In genomic region chr6:43178150-43178549, GRCh38 we compare ENCODE assay signal across 19 cellular contexts. TPM values are rescaled to one million over a fixed set of nuclear protein-coding genes. Genes with fewer than 3 reads are reported as not detected.
DNase-seq lines count a peak whose midpoint lies in the region; ATAC-seq, FAIRE-seq and TF ChIP-seq lines count a peak whose summit lies in the region.
"Had no signal": no experiment of that assay in that cellular context is flagged by ENCODE, and none has a peak within 500 bp of the region (broad histone marks: within the 10 kb centered on the region; RNA-seq: fewer than 3 reads in every experiment).

No MANE protein-coding gene starts in this region.

- H3K36me3 ChIP-seq in K562 (ENCODE audit: control insufficient read depth, insufficient read depth, low read length) = peaks cover 66% of the 10 kb centered on the region

- no peak overlapping the region for H3K4me3 Mint-ChIP-seq in CD4-positive, alpha-beta T cell
- no peak overlapping the region for H3K4me3 Mint-ChIP-seq in nephron progenitor cell

- H3K79me2 ChIP-seq in K562 (ENCODE audit: control insufficient read depth, insufficient read depth, low read length) = peaks cover 39% of the 10 kb centered on the region

- ATAC-seq in CD4-positive, alpha-beta T cell (ENCODE audit: poor library complexity) = no peak
- no peak for ATAC-seq in K562

- H3K27ac ChIP-seq in CD4-positive, alpha-beta T cell (ENCODE audit: low read depth, low read length) = no peak overlapping the region
- no peak overlapping the region for H3K27ac ChIP-seq in K562 (ENCODE audit: extremely low read depth, low read depth, low read length)
- H3K27ac ChIP-seq: BLaER1, SK-N-MC had no signal

- no peak overlapping the region for H2AFZ ChIP-seq in K562 (ENCODE audit: low read depth, low read length)

- no peaks in the 10 kb centered on the region for H3K27me3 ChIP-seq in CD4-positive, alpha-beta T cell (ENCODE audit: control insufficient read depth, insufficient read depth, low read length)
- H3K27me3 ChIP-seq in K562 (ENCODE audit: control insufficient read depth in 2 of 2, insufficient read depth in 2 of 2, low read length in 2 of 2) = no peaks in the 10 kb centered on the region
- H3K27me3 ChIP-seq: BLaER1 had no signal

- POLR2A ChIA-PET in CD4-positive, alpha-beta T cell (lab: Charles Lee) = no interaction called here
- POLR2A ChIA-PET in K562 (lab: Yijun Ruan, JAX) = interaction anchor here (0.7 to 1.5 kb wide), 2 partner anchors 10 to 35 kb away, joined by 3 read pairs; no protein-coding TSS in a partner anchor

- peaks cover 21% of the 10 kb centered on the region for H4K20me1 ChIP-seq in K562 (replicated peaks; ENCODE audit: control insufficient read depth, insufficient read depth, low read length)

- peaks cover 6% of the 10 kb centered on the region for H3K9me1 ChIP-seq in K562 (ENCODE audit: control insufficient read depth, insufficient read depth, low read length)

- peaks cover 61% of the 10 kb centered on the region for H3K36me3 Mint-ChIP-seq in CD4-positive, alpha-beta T cell (ENCODE audit: low read depth)
- H3K36me3 Mint-ChIP-seq in nephron progenitor cell (ENCODE audit: low read depth) = peaks cover 31% of the 10 kb centered on the region

- in situ Hi-C loops in K562 (cut with MboI) = no loop called here

- H3K9me3 Mint-ChIP-seq in CD4-positive, alpha-beta T cell = no peaks in the 10 kb centered on the region
- H3K9me3 Mint-ChIP-seq in nephron progenitor cell = no peaks in the 10 kb centered on the region
- H3K9me3 Mint-ChIP-seq: CD8-positive, alpha-beta memory T cell had no signal

- no peak overlapping the region for H3K9ac ChIP-seq in K562 (ENCODE audit: insufficient read depth in 1 of 2, low read depth in 2 of 2, low read length in 2 of 2)
- H3K9ac ChIP-seq: BLaER1 had no signal

- H3K4me1 Mint-ChIP-seq in CD4-positive, alpha-beta T cell (ENCODE audit: low read depth) = peaks cover 43% of the 10 kb centered on the region
- peaks cover 62% of the 10 kb centered on the region for H3K4me1 Mint-ChIP-seq in nephron progenitor cell

- no peak overlapping the region for H3K4me3 ChIP-seq in K562
- H3K4me3 ChIP-seq: BLaER1, SK-N-MC had no signal

- BruUV-seq in K562 (replicated peaks; lab: Mats Ljungman, UMichigan) = no TSS peak

- no peaks in the 10 kb centered on the region for H3K27me3 Mint-ChIP-seq in CD4-positive, alpha-beta T cell
- peaks cover 3% of the 10 kb centered on the region for H3K27me3 Mint-ChIP-seq in nephron progenitor cell (ENCODE audit: low read depth, poor library complexity)

- no peak for DNase-seq in CD4-positive, alpha-beta T cell
- DNase-seq in Daoy (ENCODE audit: low read depth) (peak; percentile 24), K562 (ENCODE audit: extremely low read depth in 1 of 4, low spot score in 3 of 4) (no peak), nephron progenitor cell (no peak), NCI-H524 treated with DMSO at 0.1 percent for 48 hours (lab: John Stamatoyannopoulos, UW) (no peak), NCI-H1105 treated with DMSO at 0.1 percent for 48 hours (lab: John Stamatoyannopoulos, UW) (no peak), SKM-1 treated with dmso at 0.1 percent for 144 hours (lab: John Stamatoyannopoulos, UW; ENCODE audit: unreplicated experiment) (no peak)
- DNase-seq: Calu3; CD8-positive, alpha-beta memory T cell; GDM1; Kasumi-1; NCI-H1417 treated with DMSO at 0.1 percent for 48 hours; NCI-H187; NCI-H446; NCI-H526 treated with DMSO at 0.1 percent for 48 hours; SHP77 treated with DMSO at 0.1 percent for 48 hours had no signal

- H3K27ac Mint-ChIP-seq in CD4-positive, alpha-beta T cell = peak overlapping the region; percentile 27
- peak overlapping the region; percentile 63 for H3K27ac Mint-ChIP-seq in nephron progenitor cell

- TF ChIP-seq EP300 in K562 (IDR thresholded peaks at IDR 0.05; ENCODE audit: low read length) = no peak

- TF ChIP-seq POLR2A in K562 (conservative IDR thresholded peaks at IDR 0.05) = no peak

- intact Hi-C loops in CD4-positive, alpha-beta T cell (cut with DNase I, micrococcal nuclease) = loop anchor here in 1 of 2 experiments (10.0 kb wide), 1 partner anchor 393 kb away; the partner anchor contains the start of gene BICRAL
- intact Hi-C loops in K562 (cut with micrococcal nuclease) = no loop called here

- WGBS in K562 (ENCODE audit: insufficient coverage, low coverage, missing lambda C conversion rate) = 94% methylated on average over 11 of the region's 12 CpGs

- no peak overlapping the region for H3K4me2 ChIP-seq in K562 (ENCODE audit: insufficient read depth, low read length)
- H3K4me2 ChIP-seq: BLaER1 had no signal

- FAIRE-seq in K562 (lab: Jason Lieb, UNC) = no peak
- FAIRE-seq: H54 had no signal

- no peaks in the 10 kb centered on the region for H3K9me3 ChIP-seq in CD4-positive, alpha-beta T cell (ENCODE audit: control insufficient read depth, low read length)
- H3K9me3 ChIP-seq in K562 (replicated peaks; ENCODE audit: control insufficient read depth, insufficient read depth, low read depth, low read length) = no peaks in the 10 kb centered on the region
- H3K9me3 ChIP-seq: BLaER1 had no signal

- TF ChIP-seq CTCF in CD4-positive, alpha-beta T cell (IDR thresholded peaks at IDR 0.05) = no peak
- TF ChIP-seq CTCF in K562 (IDR thresholded peaks at IDR 0.05 in 2 of 3, conservative IDR thresholded peaks at IDR 0.05 in 1 of 3; ENCODE audit: insufficient read depth in 2 of 3, low read depth in 1 of 3, low read length in 3 of 3) = no peak
- TF ChIP-seq CTCF in nephron progenitor cell (IDR thresholded peaks at IDR 0.05) = no peak

- TF ChIP-seq RAD21 in K562 (CRISPR knock-in tag; conservative IDR thresholded peaks at IDR 0.05 in 1 of 2, IDR thresholded peaks at IDR 0.05 in 1 of 2) = no peak

- CTCF ChIA-PET in CD4-positive, alpha-beta T cell (lab: Charles Lee) = no interaction called here
- CTCF ChIA-PET in K562 (lab: Yijun Ruan, JAX; ENCODE audit: low intra/inter-chr PET ratio) = no interaction called here

- H3K4me1 ChIP-seq in K562 (replicated peaks in 1 of 2; ENCODE audit: control insufficient read depth in 2 of 2, insufficient read depth in 2 of 2, low read length in 2 of 2) = peaks cover 45 to 57% of the 10 kb centered on the region in 2 experiments

RNA-seq across cellular contexts. Expression of gene CUL9, which starts 3.8 kb away (rescaled TPM):
- total RNA-seq in CD4-positive, alpha-beta T cell = 10 to 100 TPM; 75.5 to 79.2 TPM
- total RNA-seq in Daoy (2014; rRNA removed; shearing (Covaris generic)) = 23.7 and 26.9 TPM in 2 replicates
- 74.5 and 153 TPM in 2 replicates for total RNA-seq in K562 (2011; cell fraction: chromatin; rRNA removed; ENCODE audit: low replicate concordance)
- 62.1 and 70.9 TPM in 2 replicates for total RNA-seq in K562 (2011; cell fraction: nucleolus; rRNA removed)
- 62.3 and 69.4 TPM in 2 replicates for total RNA-seq in K562 (2011; cell fraction: nucleoplasm; rRNA removed)
- 6.5 and 8.6 TPM in 2 replicates for total RNA-seq in K562 (2014; rRNA removed)
- total RNA-seq in K562 (2014; rRNA removed; fragmentation: Illumina TruSeq; extraction: Trizol) = 4.1 and 5.8 TPM in 2 replicates
- total RNA-seq in K562 (2015; rRNA removed; fragmentation: Illumina TruSeq; extraction: Trizol) = 7.4 and 7.5 TPM in 2 replicates
- 10.0 and 13.4 TPM in 2 replicates for total RNA-seq in K562 (2021)
- polyA plus RNA-seq in K562 (2011; rRNA removed) = 7.0 and 13.5 TPM in 2 replicates
- 5.8 and 6.2 TPM in 2 replicates for polyA plus RNA-seq in K562 (2011; cell fraction: cytosol; rRNA removed)
- polyA plus RNA-seq in K562 (2011; cell fraction: nucleus; rRNA removed) = 82.8 and 102 TPM in 2 replicates
- polyA plus RNA-seq in K562 (2012) = 10.1 and 29.2 TPM in 2 replicates
- polyA plus RNA-seq in K562 (2014; fragmentation: Illumina TruSeq; extraction: Trizol) = 6.2 and 6.6 TPM in 2 replicates
- under 1 TPM; 0.50 to 0.51 TPM for polyA plus RNA-seq in K562 (2014; fragmentation: Nextera tagmentation; extraction: Ambion mirVana)
- polyA plus RNA-seq in K562 (2014; rRNA removed) = 9.7 and 20.7 TPM in 2 replicates
- polyA minus RNA-seq in K562 (2011; rRNA and poly(A)+ RNA removed) = 7.7 and 10.8 TPM in 2 replicates
- polyA minus RNA-seq in K562 (2011; cell fraction: cytosol; rRNA and poly(A)+ RNA removed) = 3.4 and 6.3 TPM in 2 replicates
- 18.6 and 30.8 TPM in 2 replicates for polyA minus RNA-seq in K562 (2011; cell fraction: nucleus; rRNA and poly(A)+ RNA removed)

RNA-seq across cellular contexts. Expression of gene SRF, which starts 7.1 kb away (rescaled TPM):
- 10 to 100 TPM; 22.8 to 23.7 TPM for total RNA-seq in CD4-positive, alpha-beta T cell
- total RNA-seq in Daoy (2014; rRNA removed; shearing (Covaris generic)) = 25.7 and 27.4 TPM in 2 replicates
- 13.7 and 28.2 TPM in 2 replicates for total RNA-seq in K562 (2011; cell fraction: chromatin; rRNA removed; ENCODE audit: low replicate concordance)
- 20.1 and 23.2 TPM in 2 replicates for total RNA-seq in K562 (2011; cell fraction: nucleolus; rRNA removed)
- total RNA-seq in K562 (2011; cell fraction: nucleoplasm; rRNA removed) = 23.9 and 30.5 TPM in 2 replicates
- total RNA-seq in K562 (2014; rRNA removed) (24.6 and 31.5 TPM in 2 replicates), K562 (2014; rRNA removed; fragmentation: Illumina TruSeq; extraction: Trizol) (11.1 and 12.6 TPM in 2 replicates), K562 (2015; rRNA removed; fragmentation: Illumina TruSeq; extraction: Trizol) (19.4 and 20.1 TPM in 2 replicates), K562 (2021) (32.7 and 37.0 TPM in 2 replicates)
- polyA plus RNA-seq in K562 (2011; rRNA removed) (25.3 and 29.5 TPM in 2 replicates), K562 (2014; fragmentation: Illumina TruSeq; extraction: Trizol) (29.8 and 35.8 TPM in 2 replicates), K562 (2014; fragmentation: Nextera tagmentation; extraction: Ambion mirVana) (1 to 10 TPM; 2.5 to 2.8 TPM), K562 (2014; rRNA removed) (28.4 and 32.2 TPM in 2 replicates)
- 39.3 and 67.9 TPM in 2 replicates for polyA plus RNA-seq in K562 (2011; cell fraction: cytosol; rRNA removed)
- polyA plus RNA-seq in K562 (2011; cell fraction: nucleus; rRNA removed) = 41.4 and 58.3 TPM in 2 replicates
- polyA plus RNA-seq in K562 (2012) = 35.4 TPM in 2 replicates
- polyA minus RNA-seq in K562 (2011; rRNA and poly(A)+ RNA removed) = 16.6 and 31.6 TPM in 2 replicates
- 23.6 and 23.7 TPM in 2 replicates for polyA minus RNA-seq in K562 (2011; cell fraction: cytosol; rRNA and poly(A)+ RNA removed)
- polyA minus RNA-seq in K562 (2011; cell fraction: nucleus; rRNA and poly(A)+ RNA removed) = 11.4 and 14.8 TPM in 2 replicates

RNA-seq across cellular contexts. Expression of gene DNPH1, which starts 51.1 kb away (rescaled TPM):
- 10 to 100 TPM; 27.3 to 30.6 TPM for total RNA-seq in CD4-positive, alpha-beta T cell
- 57.3 and 66.3 TPM in 2 replicates for total RNA-seq in Daoy (2014; rRNA removed; shearing (Covaris generic))
- 41.0 and 115 TPM in 2 replicates for total RNA-seq in K562 (2011; cell fraction: chromatin; rRNA removed; ENCODE audit: low replicate concordance)
- total RNA-seq in K562 (2011; cell fraction: nucleolus; rRNA removed) = 111 and 120 TPM in 2 replicates
- total RNA-seq in K562 (2011; cell fraction: nucleoplasm; rRNA removed) = 76.8 and 84.6 TPM in 2 replicates
- total RNA-seq in K562 (2014; rRNA removed) = 237 and 302 TPM in 2 replicates
- total RNA-seq in K562 (2014; rRNA removed; fragmentation: Illumina TruSeq; extraction: Trizol) = 25.7 and 32.4 TPM in 2 replicates
- 67.7 and 68.7 TPM in 2 replicates for total RNA-seq in K562 (2015; rRNA removed; fragmentation: Illumina TruSeq; extraction: Trizol)
- total RNA-seq in K562 (2021) = 127 and 140 TPM in 2 replicates
- polyA plus RNA-seq in K562 (2011; rRNA removed) = 136 and 161 TPM in 2 replicates
- 293 and 491 TPM in 2 replicates for polyA plus RNA-seq in K562 (2011; cell fraction: cytosol; rRNA removed)
- polyA plus RNA-seq in K562 (2011; cell fraction: nucleus; rRNA removed) = 149 and 187 TPM in 2 replicates
- polyA plus RNA-seq in K562 (2012) = 197 and 211 TPM in 2 replicates
- polyA plus RNA-seq in K562 (2014; fragmentation: Illumina TruSeq; extraction: Trizol) = 48.8 and 72.3 TPM in 2 replicates
- polyA plus RNA-seq in K562 (2014; fragmentation: Nextera tagmentation; extraction: Ambion mirVana) = 10 to 100 TPM in 1 of 2 experiments, 1 to 10 TPM in 1; 7.3 to 13.9 TPM
- polyA plus RNA-seq in K562 (2014; rRNA removed) = 300 and 346 TPM in 2 replicates
- 23.2 and 30.5 TPM in 2 replicates for polyA minus RNA-seq in K562 (2011; rRNA and poly(A)+ RNA removed)
- polyA minus RNA-seq in K562 (2011; cell fraction: cytosol; rRNA and poly(A)+ RNA removed) = 26.2 and 27.7 TPM in 2 replicates
- polyA minus RNA-seq in K562 (2011; cell fraction: nucleus; rRNA and poly(A)+ RNA removed) = 26.3 and 34.4 TPM in 2 replicates
